In genomic region chr2:132678498-132678897, GRCh38 we compare ENCODE assay signal across 18 cellular contexts. TPM values are rescaled to one million over a fixed set of nuclear protein-coding genes. Genes with fewer than 3 reads are reported as not detected.
"Had no signal": no experiment of that assay in that cellular context is flagged by ENCODE, and none has a peak within 500 bp of the region (broad histone marks: within the 10 kb centered on the region; RNA-seq: fewer than 3 reads in every experiment).

No MANE protein-coding gene starts in this region.

- FAIRE-seq: endothelial cell of umbilical vein had no signal

- ATAC-seq: activated T-cell treated with anti-CD3 and anti-CD28 coated beads, Interleukin-2, amount 50 U/mL, for 72 hours; left colon; lower lobe of right lung; naive thymus-derived CD8-positive, alpha-beta T cell; stimulated activated naive CD8-positive, alpha-beta T cell treated with anti-CD3 and anti-CD28 coated beads, Interleukin-15, Interleukin-2, amounts not matched to agents 100 U/mL and 50 U/mL, for 24 hours had no signal

- H3K4me3 ChIP-seq: ascending aorta, cardiac muscle cell, esophagus muscularis mucosa, lower lobe of right lung, tibial artery had no signal

- DNase-seq: activated CD4-positive, alpha-beta T cell treated with anti-CD3 and anti-CD28 coated beads, Interleukin-2, amount 50 U/mL, for 4 hours; activated effector memory CD4-positive, alpha-beta T cell treated with anti-CD3 and anti-CD28 coated beads, Interleukin-2, amount 50 U/mL, for 16 hours; activated naive CD4-positive, alpha-beta T cell treated with anti-CD3 and anti-CD28 coated beads, Interleukin-2, amount 50 U/mL, for 16 hours; activated T-cell treated with anti-CD3 and anti-CD28 coated beads, Interleukin-2, amount 50 U/mL, for 72 hours; dermis blood vessel endothelial cell; effector memory CD4-positive, alpha-beta T cell; left colon; lower lobe of right lung; naive thymus-derived CD8-positive, alpha-beta T cell; stimulated activated naive CD8-positive, alpha-beta T cell treated with anti-CD3 and anti-CD28 coated beads, Interleukin-15, Interleukin-2, amounts not matched to agents 100 U/mL and 50 U/mL, for 24 hours; substantia nigra; tibial artery had no signal

RNA-seq across cellular contexts. Expression of gene LYPD1, which starts 8.5 kb away (rescaled TPM):
- total RNA-seq: activated CD8-positive, alpha-beta memory T cell treated with anti-CD3 and anti-CD28 coated beads for 36 hours; activated T-cell treated with anti-CD3 and anti-CD28 coated beads, Interleukin-2, amount 50 U/mL, for 72 hours; ascending aorta; naive thymus-derived CD8-positive, alpha-beta T cell; T-helper 2 cell treated with Interferon-gamma antibody and Interleukin-4, amounts not matched to agents 100 ng/mL and 5 ng/mL, for 36 hours had no signal
